20 cellular contexts compared by ENCODE assay signal in the genomic region with DNA sequence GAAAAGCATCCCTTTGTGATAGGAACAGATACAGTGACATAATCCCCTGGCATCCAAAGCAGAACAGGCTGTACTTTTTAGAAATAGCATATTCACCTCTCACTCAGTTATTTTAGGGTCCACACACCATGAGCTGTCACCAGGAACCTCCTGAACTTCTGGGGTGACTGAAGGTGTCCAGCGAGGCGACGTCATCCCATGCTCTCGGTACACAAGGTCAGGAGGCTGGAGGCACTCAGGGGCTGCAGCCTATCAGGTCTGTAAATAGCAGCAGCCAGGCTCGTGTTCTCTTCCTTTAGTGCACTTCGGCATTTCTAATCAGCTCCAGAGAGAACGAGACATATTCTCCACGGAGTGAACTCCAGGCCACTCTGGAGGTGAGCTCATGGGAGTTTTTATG.
DNase-seq lines count a peak whose midpoint lies in the region; ATAC-seq and TF ChIP-seq lines count a peak whose summit lies in the region.
"Had no signal": no experiment of that assay in that cellular context is flagged by ENCODE, and none has a peak within 500 bp of the region (broad histone marks: within the 10 kb centered on the region; RNA-seq: fewer than 3 reads in every experiment).

No MANE protein-coding gene starts in this region.

- TF ChIP-seq POLR2A in upper lobe of left lung (IDR thresholded peaks at IDR 0.05) = no peak

- peak in 2 of 4 donors; percentile 29 to 36 for TF ChIP-seq EP300 in upper lobe of left lung (IDR thresholded peaks at IDR 0.05)

- H3K27me3 ChIP-seq in hepatocyte (no peaks in the 10 kb centered on the region), upper lobe of left lung (no peaks in the 10 kb centered on the region)
- H3K27me3 ChIP-seq: BLaER1, SJCRH30 had no signal

- H3K4me1 ChIP-seq in hepatocyte (ENCODE audit: insufficient read depth) = peaks cover 13% of the 10 kb centered on the region
- H3K4me1 ChIP-seq in upper lobe of left lung = peaks cover 0 to 16% (median 4%) of the 10 kb centered on the region in 4 donors
- H3K4me1 ChIP-seq: SJCRH30 had no signal

- 41% methylated on average over 8 of the region's 8 CpGs for WGBS in hepatocyte (ENCODE audit: low lambda C conversion rate, missing lambda C conversion rate)
- 54 to 67% methylated on average over 8 of the region's 8 CpGs for WGBS in upper lobe of left lung, 2 donors

- H3K9me3 ChIP-seq in hepatocyte (ENCODE audit: low read depth) (no peaks in the 10 kb centered on the region), upper lobe of left lung (no peaks in the 10 kb centered on the region)
- H3K9me3 ChIP-seq: BLaER1, SJCRH30 had no signal

- H3K79me2 ChIP-seq in hepatocyte = no peaks in the 10 kb centered on the region

- DNase-seq in choroid plexus epithelial cell (ENCODE audit: low read depth) (peak; percentile 84), cardiac septum (ENCODE audit: low spot score) (peak; percentile 84), hepatocyte (ENCODE audit: low spot score) (peak; percentile 74), upper lobe of left lung (peak in 1 of 2 donors; percentile 40), RPMI8226 (no peak), NCI-H510A treated with DMSO at 0.1 percent for 48 hours (lab: John Stamatoyannopoulos, UW) (no peak)
- DNase-seq in activated effector memory CD4-positive, alpha-beta T cell treated with anti-CD3 and anti-CD28 coated beads, Interleukin-2, amount 50 U/mL, for 16 hours = no peak
- DNase-seq: CD4-positive, alpha-beta memory T cell; DMS153; GF-D8; HFFc6; MV-4-11; NCI-H1417; NCI-H187; NCI-H2107; NCI-H524; SJCRH30 had no signal

- no peak overlapping the region for H3K4me3 ChIP-seq in choroid plexus epithelial cell (ENCODE audit: low read depth, low read length)
- H3K4me3 ChIP-seq in hepatocyte = no peak overlapping the region
- H3K4me3 ChIP-seq in upper lobe of left lung = no peak overlapping the region
- H3K4me3 ChIP-seq: BLaER1, SJCRH30 had no signal

- H3K36me3 ChIP-seq in hepatocyte (replicated peaks; ENCODE audit: insufficient read depth, low read depth) = no peaks in the 10 kb centered on the region
- H3K36me3 ChIP-seq in upper lobe of left lung = no peaks in the 10 kb centered on the region
- H3K36me3 ChIP-seq: BLaER1, SJCRH30 had no signal

- H3K27ac ChIP-seq in hepatocyte = peak overlapping the region; percentile 79
- no peak overlapping the region for H3K27ac ChIP-seq in upper lobe of left lung
- H3K27ac ChIP-seq: BLaER1, KMS-11, RWPE1, SJCRH30 had no signal

- no peaks in the 10 kb centered on the region for H4K20me1 ChIP-seq in hepatocyte (ENCODE audit: insufficient read depth, poor library complexity, severe bottlenecking)
- H4K20me1 ChIP-seq: BLaER1 had no signal

- intact Hi-C loops in cardiac septum (cut with DNase I) = loop anchor here (1.0 to 10.0 kb wide), 5 partner anchors 73 to 443 kb away; no protein-coding TSS in a partner anchor

- peak overlapping the region; percentile 23 for H3K4me2 ChIP-seq in hepatocyte
- H3K4me2 ChIP-seq: BLaER1, KMS-11 had no signal

- peak; percentile 37 to 66 for ATAC-seq in upper lobe of left lung (ENCODE audit: low FRiP score in 2 of 2)

- TF ChIP-seq CTCF in choroid plexus epithelial cell (conservative IDR thresholded peaks at IDR 0.05; ENCODE audit: low read depth, low read length) (no peak), hepatocyte (IDR thresholded peaks at IDR 0.05; ENCODE audit: poor library complexity) (no peak), upper lobe of left lung (IDR thresholded peaks at IDR 0.05) (no peak)

- no peak overlapping the region for H2AFZ ChIP-seq in hepatocyte

- H3K9me2 ChIP-seq in hepatocyte (replicated peaks; ENCODE audit: insufficient read depth) = no peaks in the 10 kb centered on the region

Comparison
In these comparisons a context has a peak if more than half of its experiments do, and no peak if none do; other contexts are left out.
1. DNase-seq: peak in choroid plexus epithelial cell (single experiment), cardiac septum (single experiment) and hepatocyte (single experiment); none in activated effector memory CD4-positive, alpha-beta T cell treated with anti-CD3 and anti-CD28 coated beads, Interleukin-2, amount 50 U/mL, for 16 hours (single experiment), RPMI8226 (single experiment) and NCI-H510A treated with DMSO at 0.1 percent for 48 hours (single experiment).